ENCODE assay signal across 7 cellular contexts in the genomic region with DNA sequence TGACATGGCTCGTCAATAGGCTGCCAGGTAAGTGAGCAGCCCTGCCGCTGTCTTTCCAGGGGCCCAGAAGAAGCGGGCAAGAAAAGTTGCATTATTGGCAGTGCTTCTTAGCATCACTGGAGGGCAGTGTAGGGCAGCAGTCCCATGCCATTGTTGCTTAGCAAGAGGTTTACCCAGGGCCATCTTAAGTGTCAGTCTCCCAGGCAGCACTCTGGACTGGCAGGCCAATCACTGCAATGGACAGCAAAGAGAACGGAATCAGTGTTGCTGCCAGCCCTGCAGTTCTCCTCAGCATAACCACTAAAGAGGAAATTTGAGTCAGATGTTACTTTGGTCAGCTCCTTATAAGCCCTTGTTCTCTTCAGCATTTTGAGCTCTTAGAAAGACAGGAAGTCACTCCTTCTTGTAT. TPM values are rescaled to one million over a fixed set of nuclear protein-coding genes. Genes with fewer than 3 reads are reported as not detected.
A peak's percentile ranks its signal among the peaks of the same experiment; 100 is the strongest.
DNase-seq lines count a peak whose midpoint lies in the region; ATAC-seq and TF ChIP-seq lines count a peak whose summit lies in the region.

No MANE protein-coding gene starts in this region.

- peak; percentile 52 for TF ChIP-seq CTCF in astrocyte of the spinal cord (IDR thresholded peaks at IDR 0.05; ENCODE audit: low read depth, low read length)

- H3K4me3 ChIP-seq in astrocyte of the spinal cord (ENCODE audit: low read depth, low read length) = no peak overlapping the region

- peak; percentile 24 for ATAC-seq in left lobe of liver
- no peak for ATAC-seq in HG03108 (IDR thresholded peaks at IDR 0.05; ENCODE audit: unreplicated experiment)
- no peak for ATAC-seq in HG03571 (IDR thresholded peaks at IDR 0.05; ENCODE audit: unreplicated experiment)

- in situ Hi-C loops in astrocyte of the spinal cord (cut with HindIII; ENCODE audit: low sequenced_read_pairs) = no loop called here

- DNase-seq in GM03348 (ENCODE audit: low spot score) (peak; percentile 27), MV-4-11 (lab: John Stamatoyannopoulos, UW) (peak; percentile 84), astrocyte of the spinal cord (ENCODE audit: low read depth, low spot score) (peak; percentile 50), left lobe of liver (ENCODE audit: low spot score) (no peak), KG1 (lab: John Stamatoyannopoulos, UW) (no peak)

RNA-seq across cellular contexts. Expression of a gene that starts 13.4 kb away (rescaled TPM):
- total RNA-seq in left lobe of liver = 29.0 TPM

RNA-seq across cellular contexts. Expression of a gene that starts 36.3 kb away (rescaled TPM):
- 9.8 TPM for total RNA-seq in left lobe of liver

RNA-seq across cellular contexts. Expression of a gene that starts 50.5 kb away (rescaled TPM):
- 18.2 TPM for total RNA-seq in left lobe of liver

Comparison
In these comparisons a context has a peak if more than half of its experiments do, and no peak if none do; other contexts are left out.
1. DNase-seq: peak in GM03348 (single experiment), MV-4-11 (single experiment) and astrocyte of the spinal cord (single experiment); none in left lobe of liver (single experiment) and KG1 (single experiment).